8 cellular contexts compared by ENCODE assay signal in genomic region chr16:70381604-70382342, GRCh38. TPM values are rescaled to one million over a fixed set of nuclear protein-coding genes. Genes with fewer than 3 reads are reported as not detected.
DNase-seq lines count a peak whose midpoint lies in the region; ATAC-seq and TF ChIP-seq lines count a peak whose summit lies in the region.

No MANE protein-coding gene starts in this region.

- peak overlapping the region; percentile 96 for H3K27ac Mint-ChIP-seq in activated CD4-positive, alpha-beta T cell treated with anti-CD3 and anti-CD28 coated beads, Interleukin-2, amount 10 ng/mL, durations not matched to agents 24 days and 14 days
- H3K27ac Mint-ChIP-seq in activated B cell treated with CpG ODN at 0.5 μM for 24 hours: peak overlapping the region; percentile 96
- peak overlapping the region; percentile 94 for H3K27ac Mint-ChIP-seq in stimulated activated effector memory CD8-positive, alpha-beta T cell treated with anti-CD3 and anti-CD28 coated beads, Interleukin-12 subunit alpha, Interleukin-12 subunit beta, amount 100 ng/mL, for 72 hours

- peak overlapping the region; percentile 88 for H3K4me3 Mint-ChIP-seq in activated CD4-positive, alpha-beta T cell treated with anti-CD3 and anti-CD28 coated beads, Interleukin-2, amount 10 ng/mL, durations not matched to agents 24 days and 14 days
- peak overlapping the region; percentile 96 for H3K4me3 Mint-ChIP-seq in activated B cell treated with CpG ODN at 0.5 μM for 24 hours
- H3K4me3 Mint-ChIP-seq in stimulated activated effector memory CD8-positive, alpha-beta T cell treated with anti-CD3 and anti-CD28 coated beads, Interleukin-12 subunit alpha, Interleukin-12 subunit beta, amount 100 ng/mL, for 72 hours: peak overlapping the region; percentile 84

- no peaks in the 10 kb centered on the region for H3K27me3 Mint-ChIP-seq in activated CD4-positive, alpha-beta T cell treated with anti-CD3 and anti-CD28 coated beads, Interleukin-2, amount 10 ng/mL, durations not matched to agents 24 days and 14 days
- no peaks in the 10 kb centered on the region for H3K27me3 Mint-ChIP-seq in activated B cell treated with CpG ODN at 0.5 μM for 24 hours

- intact Hi-C loops in activated CD4-positive, alpha-beta T cell treated with anti-CD3 and anti-CD28 coated beads, Interleukin-2, amount 10 ng/mL, durations not matched to agents 24 days and 14 days (cut with micrococcal nuclease): loop anchor here (1.0 to 5.0 kb wide), 5 partner anchors 35 to 271 kb away; partner anchors contain the start of genes DDX19A and ST3GAL2
- intact Hi-C loops in activated B cell treated with CpG ODN at 0.5 μM for 24 hours (cut with micrococcal nuclease): loop anchor here (1.0 to 5.0 kb wide), 8 partner anchors 23 to 271 kb away; partner anchors contain the start of genes COG4, DDX19A, FCSK and SF3B3

- POLR2A ChIA-PET in activated B cell treated with CpG ODN at 0.5 μM for 24 hours (lab: Charles Lee): interaction anchor here (0.6 to 4.2 kb wide), 32 partner anchors 9 to 1427 kb away, joined by 3 to 85 read pairs (median 6); partner anchors contain the start of genes AARS1, COG4, DDX19A and DDX19B

- no peaks in the 10 kb centered on the region for H3K9me3 ChIP-seq in right atrium auricular region

- TF ChIP-seq CTCF in activated B cell treated with CpG ODN at 0.5 μM for 24 hours (IDR thresholded peaks at IDR 0.05): no peak
- no peak for TF ChIP-seq CTCF in right atrium auricular region (IDR thresholded peaks at IDR 0.05)

- ATAC-seq in activated B cell treated with CpG ODN at 0.5 μM for 24 hours (ENCODE audit: low read depth): peak; percentile 6
- peak; percentile 29 for ATAC-seq in stimulated activated effector memory CD8-positive, alpha-beta T cell treated with anti-CD3 and anti-CD28 coated beads, Interleukin-12 subunit alpha, Interleukin-12 subunit beta, amount 100 ng/mL, for 72 hours
- no peak for ATAC-seq in HG03039 (IDR thresholded peaks at IDR 0.05; ENCODE audit: unreplicated experiment)

- peaks cover 5% of the 10 kb centered on the region for H3K4me1 Mint-ChIP-seq in activated CD4-positive, alpha-beta T cell treated with anti-CD3 and anti-CD28 coated beads, Interleukin-2, amount 10 ng/mL, durations not matched to agents 24 days and 14 days
- peaks cover 19% of the 10 kb centered on the region for H3K4me1 Mint-ChIP-seq in activated B cell treated with CpG ODN at 0.5 μM for 24 hours
- H3K4me1 Mint-ChIP-seq in stimulated activated effector memory CD8-positive, alpha-beta T cell treated with anti-CD3 and anti-CD28 coated beads, Interleukin-12 subunit alpha, Interleukin-12 subunit beta, amount 100 ng/mL, for 72 hours: no peaks in the 10 kb centered on the region

- CTCF ChIA-PET in activated B cell treated with CpG ODN at 0.5 μM for 24 hours (lab: Charles Lee): interaction anchor here (0.9 to 2.0 kb wide), 7 partner anchors 23 to 89 kb away, joined by 3 to 10 read pairs (median 5); partner anchors contain the start of genes DDX19A, FCSK and ST3GAL2

- H3K36me3 ChIP-seq in right atrium auricular region: no peaks in the 10 kb centered on the region

- H3K4me3 ChIP-seq in right atrium auricular region: peak overlapping the region; percentile 52 to 69

- peaks cover 0 to 23% of the 10 kb centered on the region in 2 donors for H3K4me1 ChIP-seq in right atrium auricular region

- H3K27ac ChIP-seq in right atrium auricular region: peak overlapping the region; percentile 78 to 88

- DNase-seq in activated CD4-positive, alpha-beta T cell treated with anti-CD3 and anti-CD28 coated beads, Interleukin-2, amount 10 ng/mL, durations not matched to agents 24 days and 14 days: no peak
- no peak for DNase-seq in activated CD4-positive, alpha-beta T cell treated with anti-CD3 and anti-CD28 coated beads for 1 hour
- DNase-seq in activated B cell treated with CpG ODN at 0.5 μM for 24 hours (no peak), right atrium auricular region (ENCODE audit: low spot score) (no peak), mucosa of gallbladder (ENCODE audit: low spot score) (no peak)
- no peak for DNase-seq in stimulated activated effector memory CD8-positive, alpha-beta T cell treated with anti-CD3 and anti-CD28 coated beads, Interleukin-12 subunit alpha, Interleukin-12 subunit beta, amount 100 ng/mL, for 72 hours (ENCODE audit: low spot score in 2 of 2)
- no peak for DNase-seq in activated CD8-positive, alpha-beta memory T cell treated with anti-CD3 and anti-CD28 coated beads, Interleukin-2, amount 50 U/mL, for 4 hours

- H3K36me3 Mint-ChIP-seq in activated CD4-positive, alpha-beta T cell treated with anti-CD3 and anti-CD28 coated beads, Interleukin-2, amount 10 ng/mL, durations not matched to agents 24 days and 14 days (ENCODE audit: low read depth): peaks cover 31% of the 10 kb centered on the region
- peaks cover 18% of the 10 kb centered on the region for H3K36me3 Mint-ChIP-seq in activated B cell treated with CpG ODN at 0.5 μM for 24 hours (ENCODE audit: low read depth)
- peaks cover 65% of the 10 kb centered on the region for H3K36me3 Mint-ChIP-seq in stimulated activated effector memory CD8-positive, alpha-beta T cell treated with anti-CD3 and anti-CD28 coated beads, Interleukin-12 subunit alpha, Interleukin-12 subunit beta, amount 100 ng/mL, for 72 hours

- H3K27me3 ChIP-seq in right atrium auricular region: no peaks in the 10 kb centered on the region

- H3K9me3 Mint-ChIP-seq in activated CD4-positive, alpha-beta T cell treated with anti-CD3 and anti-CD28 coated beads, Interleukin-2, amount 10 ng/mL, durations not matched to agents 24 days and 14 days: no peaks in the 10 kb centered on the region
- H3K9me3 Mint-ChIP-seq in activated B cell treated with CpG ODN at 0.5 μM for 24 hours: no peaks in the 10 kb centered on the region
- H3K9me3 Mint-ChIP-seq in stimulated activated effector memory CD8-positive, alpha-beta T cell treated with anti-CD3 and anti-CD28 coated beads, Interleukin-12 subunit alpha, Interleukin-12 subunit beta, amount 100 ng/mL, for 72 hours: no peaks in the 10 kb centered on the region

RNA-seq across cellular contexts. Expression of gene DDX19A, which starts 35.1 kb away (rescaled TPM):
- total RNA-seq in activated CD4-positive, alpha-beta T cell treated with anti-CD3 and anti-CD28 coated beads, Interleukin-2, amount 10 ng/mL, durations not matched to agents 24 days and 14 days: 73.0 and 73.3 TPM in 2 replicates
- total RNA-seq in activated B cell treated with CpG ODN at 0.5 μM for 24 hours (38.2 and 45.4 TPM in 2 replicates), right atrium auricular region (10 to 100 TPM; 23.3 to 24.9 TPM), mucosa of gallbladder (29.4 TPM)

RNA-seq across cellular contexts. Expression of gene ST3GAL2, which starts 57.1 kb away (rescaled TPM):
- total RNA-seq in activated CD4-positive, alpha-beta T cell treated with anti-CD3 and anti-CD28 coated beads, Interleukin-2, amount 10 ng/mL, durations not matched to agents 24 days and 14 days: 27.9 and 37.0 TPM in 2 replicates
- total RNA-seq in activated B cell treated with CpG ODN at 0.5 μM for 24 hours: 51.5 and 57.4 TPM in 2 replicates
- 10 to 100 TPM; 13.5 to 16.9 TPM for total RNA-seq in right atrium auricular region
- total RNA-seq in mucosa of gallbladder: 22.9 TPM
